In the genomic region with DNA sequence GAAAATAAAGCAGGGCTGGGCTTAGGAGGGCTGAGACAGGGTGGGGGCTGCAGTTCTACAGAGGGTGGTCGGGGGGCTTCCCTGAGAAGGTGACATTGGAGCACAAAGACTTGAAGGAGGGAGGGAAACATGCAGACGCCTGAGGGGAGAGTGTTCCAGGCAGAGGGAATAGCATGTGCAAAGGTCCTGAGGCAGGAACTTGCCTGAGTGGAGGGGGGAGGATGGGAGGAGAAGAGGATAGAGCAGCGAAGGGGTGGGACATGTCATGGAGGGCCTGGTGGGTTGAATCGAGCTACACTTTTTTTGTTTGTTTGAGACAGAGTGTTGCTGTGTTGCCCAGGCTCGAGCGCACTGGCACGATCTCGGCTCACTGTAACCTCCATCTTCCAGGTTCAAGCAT, we compare ENCODE assay signal across 18 cellular contexts.
"Had no signal": no experiment of that assay in that cellular context is flagged by ENCODE, and none has a peak within 500 bp of the region (broad histone marks: within the 10 kb centered on the region; RNA-seq: fewer than 3 reads in every experiment).

No MANE protein-coding gene starts in this region.

- H3K27ac Mint-ChIP-seq: activated CD4-positive, alpha-beta T cell treated with anti-CD3 and anti-CD28 coated beads, Interleukin-2, amount 10 ng/mL, durations not matched to agents 7 days and 5 days; activated naive CD8-positive, alpha-beta T cell treated with anti-CD3 and anti-CD28 coated beads for 36 hours; natural killer cell treated with Interleukin-12 subunit alpha and Interleukin-12 subunit beta and Interleukin-15 and Interleukin-18, amount 100 ng/mL, for 72 hours; progenitor cell of endocrine pancreas had no signal

- H3K36me3 ChIP-seq: right lobe of liver, upper lobe of right lung had no signal

- DNase-seq: activated CD4-positive, CD25-positive, alpha-beta regulatory T cell; activated gamma-delta T cell; activated naive CD8-positive, alpha-beta T cell treated with anti-CD3 and anti-CD28 coated beads for 36 hours; erythroblast; left colon; mammary epithelial cell; mucosa of descending colon; occipital lobe; right lobe of liver; T-helper 2 cell had no signal

- H3K9me3 Mint-ChIP-seq: activated CD4-positive, alpha-beta T cell treated with anti-CD3 and anti-CD28 coated beads, Interleukin-2, amount 10 ng/mL, durations not matched to agents 7 days and 5 days; natural killer cell treated with Interleukin-12 subunit alpha and Interleukin-12 subunit beta and Interleukin-15 and Interleukin-18, amount 100 ng/mL, for 72 hours; stimulated activated memory B cell treated with anti-CD40 and anti-IgM and Interleukin-4, amounts not matched to agents 10 μg/mL and 1 μg/mL and 100 μg/mL, for 72 hours had no signal

- H3K27ac ChIP-seq: right lobe of liver, upper lobe of right lung had no signal

- H3K4me3 Mint-ChIP-seq: activated naive CD8-positive, alpha-beta T cell treated with anti-CD3 and anti-CD28 coated beads for 36 hours; stimulated activated memory B cell treated with anti-CD40 and anti-IgM and Interleukin-4, amounts not matched to agents 10 μg/mL and 1 μg/mL and 100 μg/mL, for 72 hours had no signal

- H3K36me3 Mint-ChIP-seq: activated naive CD8-positive, alpha-beta T cell treated with anti-CD3 and anti-CD28 coated beads for 36 hours; natural killer cell treated with Interleukin-12 subunit alpha and Interleukin-12 subunit beta and Interleukin-15 and Interleukin-18, amount 100 ng/mL, for 72 hours; stimulated activated memory B cell treated with anti-CD40 and anti-IgM and Interleukin-4, amounts not matched to agents 10 μg/mL and 1 μg/mL and 100 μg/mL, for 72 hours had no signal

- ATAC-seq: left colon, SK-N-SH treated with all-trans-retinoic acid at 6 μM for 48 hours had no signal

- H3K27me3 Mint-ChIP-seq: activated naive CD8-positive, alpha-beta T cell treated with anti-CD3 and anti-CD28 coated beads for 36 hours had no signal

- FAIRE-seq: astrocyte, TTC549 had no signal

- H3K9me3 ChIP-seq: mucosa of descending colon, right lobe of liver, upper lobe of right lung had no signal
